8 cellular contexts compared by ENCODE assay signal in the genomic region with DNA sequence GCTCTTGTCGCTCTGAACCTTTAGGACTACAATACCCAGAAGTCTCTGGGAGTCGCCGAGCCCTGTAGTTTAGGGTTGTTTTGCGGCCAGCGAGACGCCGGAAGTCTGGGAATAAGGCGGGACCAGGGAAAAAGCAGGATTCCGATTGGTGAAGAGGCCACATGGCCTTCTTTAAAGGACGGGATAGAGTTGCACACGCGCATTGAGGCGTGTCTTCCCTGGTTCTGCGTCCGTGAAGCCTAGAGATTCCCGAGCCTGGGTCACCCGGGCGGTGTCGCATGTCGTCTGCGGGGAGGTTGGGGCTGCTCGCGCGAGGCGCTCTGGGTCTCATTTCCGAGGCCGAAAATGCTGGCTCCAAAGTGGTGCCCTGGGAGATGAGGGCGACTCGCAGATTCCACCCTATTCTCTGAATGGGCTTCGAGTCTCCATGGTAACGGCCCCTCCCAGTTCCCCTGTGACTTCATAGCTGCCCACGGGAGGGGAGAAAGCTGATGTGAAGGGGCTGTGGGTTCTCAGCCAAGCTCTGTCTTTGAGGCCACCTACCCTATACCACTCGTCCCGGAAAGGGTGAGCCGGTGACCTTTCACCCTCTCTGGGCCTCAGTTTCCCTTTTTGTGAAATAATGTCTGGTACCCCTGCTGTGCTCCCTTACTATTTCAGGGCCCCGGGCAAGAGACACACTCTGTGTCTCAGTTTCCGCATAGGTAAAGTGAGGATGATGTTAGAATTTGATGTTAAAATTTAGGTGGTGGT. TPM values are rescaled to one million over a fixed set of nuclear protein-coding genes. Genes with fewer than 3 reads are reported as not detected.
A peak's percentile ranks its signal among the peaks of the same experiment; 100 is the strongest.
DNase-seq lines count a peak whose midpoint lies in the region; ATAC-seq and TF ChIP-seq lines count a peak whose summit lies in the region.

No MANE protein-coding gene starts in this region.

- in situ Hi-C loops in ACHN (cut with HindIII; ENCODE audit: low pct_ligation_motif_present, low pct_unique_long_range_greater_than_20kb, low sequenced_read_pairs) = no loop called here

- DNase-seq in ACHN (peak; percentile 96), NCI-H2196 (lab: John Stamatoyannopoulos, UW; ENCODE audit: unreplicated experiment) (peak; percentile 96), breast epithelium (ENCODE audit: low spot score in 2 of 2) (peak; percentile 93 to 96)

- H3K9me3 ChIP-seq in breast epithelium (no peaks in the 10 kb centered on the region), iPS-18c (ENCODE audit: control insufficient read depth, insufficient read depth, low read length) (no peaks in the 10 kb centered on the region), skeletal muscle satellite cell (replicated peaks; ENCODE audit: low read length) (no peaks in the 10 kb centered on the region)

- peak overlapping the region; percentile 98 for H3K4me2 ChIP-seq in skeletal muscle satellite cell (ENCODE audit: low read length)

- ATAC-seq in GM18870 (IDR thresholded peaks at IDR 0.05; ENCODE audit: unreplicated experiment) = peak; percentile 82
- peak; percentile 73 for ATAC-seq in HG03135 (IDR thresholded peaks at IDR 0.05; ENCODE audit: unreplicated experiment)

- H3K9ac ChIP-seq in skeletal muscle satellite cell (ENCODE audit: low read depth, low read length) = peak overlapping the region; percentile 97

- TF ChIP-seq CTCF in VCaP (conservative IDR thresholded peaks at IDR 0.05) (no peak), breast epithelium (IDR thresholded peaks at IDR 0.05) (no peak)

- no peak for TF ChIP-seq POLR2A in breast epithelium (IDR thresholded peaks at IDR 0.05)

- H3K27me3 ChIP-seq in breast epithelium (no peaks in the 10 kb centered on the region), skeletal muscle satellite cell (ENCODE audit: control insufficient read depth, insufficient read depth, low read length) (no peaks in the 10 kb centered on the region)

- H3K27ac ChIP-seq in VCaP = peak overlapping the region; percentile 96
- H3K27ac ChIP-seq in breast epithelium = peak overlapping the region; percentile 98 to 99

- no peaks in the 10 kb centered on the region for H3K4me1 ChIP-seq in breast epithelium
- H3K4me1 ChIP-seq in skeletal muscle satellite cell (ENCODE audit: control insufficient read depth, insufficient read depth, low read length) = peaks cover 11% of the 10 kb centered on the region

- intact Hi-C loops in breast epithelium (cut with DNase I; ENCODE audit: low total_unique reads) = no loop called here

- H3K4me3 ChIP-seq in breast epithelium (peak overlapping the region; percentile 53 to 75 (median 74)), iPS-18c (ENCODE audit: insufficient read depth, low read depth, low read length) (peak overlapping the region; percentile 66), skeletal muscle satellite cell (ENCODE audit: low read length) (peak overlapping the region; percentile 95)

- H3K36me3 ChIP-seq in breast epithelium (no peaks in the 10 kb centered on the region), skeletal muscle satellite cell (ENCODE audit: insufficient read depth, low read length) (peaks cover 8% of the 10 kb centered on the region)

RNA-seq across cellular contexts. Expression of a gene that starts 0.6 kb away (rescaled TPM):
- total RNA-seq in breast epithelium = 10 to 100 TPM in 2 of 3 donors, 1 to 10 TPM in 1; 6.2 to 13.3 (median 12.5) TPM
- total RNA-seq in skeletal muscle satellite cell (2012; rRNA removed) = 3.8 and 5.5 TPM in 2 replicates

RNA-seq across cellular contexts. Expression of a gene that starts 42.7 kb away (rescaled TPM):
- 1 to 10 TPM in 1 of 3 donors, not detected in 2; 1.3 TPM for total RNA-seq in breast epithelium
- total RNA-seq in skeletal muscle satellite cell (2012; rRNA removed) = not detected in 2 replicates

Comparison
In these comparisons a context has a peak if more than half of its experiments do, and no peak if none do; other contexts are left out.
1. Peak in every context shown above with its lines: DNase-seq, ATAC-seq, H3K4me3 ChIP-seq and H3K27ac ChIP-seq.